ENCODE assay signal across 1 cellular context in the genomic region with DNA sequence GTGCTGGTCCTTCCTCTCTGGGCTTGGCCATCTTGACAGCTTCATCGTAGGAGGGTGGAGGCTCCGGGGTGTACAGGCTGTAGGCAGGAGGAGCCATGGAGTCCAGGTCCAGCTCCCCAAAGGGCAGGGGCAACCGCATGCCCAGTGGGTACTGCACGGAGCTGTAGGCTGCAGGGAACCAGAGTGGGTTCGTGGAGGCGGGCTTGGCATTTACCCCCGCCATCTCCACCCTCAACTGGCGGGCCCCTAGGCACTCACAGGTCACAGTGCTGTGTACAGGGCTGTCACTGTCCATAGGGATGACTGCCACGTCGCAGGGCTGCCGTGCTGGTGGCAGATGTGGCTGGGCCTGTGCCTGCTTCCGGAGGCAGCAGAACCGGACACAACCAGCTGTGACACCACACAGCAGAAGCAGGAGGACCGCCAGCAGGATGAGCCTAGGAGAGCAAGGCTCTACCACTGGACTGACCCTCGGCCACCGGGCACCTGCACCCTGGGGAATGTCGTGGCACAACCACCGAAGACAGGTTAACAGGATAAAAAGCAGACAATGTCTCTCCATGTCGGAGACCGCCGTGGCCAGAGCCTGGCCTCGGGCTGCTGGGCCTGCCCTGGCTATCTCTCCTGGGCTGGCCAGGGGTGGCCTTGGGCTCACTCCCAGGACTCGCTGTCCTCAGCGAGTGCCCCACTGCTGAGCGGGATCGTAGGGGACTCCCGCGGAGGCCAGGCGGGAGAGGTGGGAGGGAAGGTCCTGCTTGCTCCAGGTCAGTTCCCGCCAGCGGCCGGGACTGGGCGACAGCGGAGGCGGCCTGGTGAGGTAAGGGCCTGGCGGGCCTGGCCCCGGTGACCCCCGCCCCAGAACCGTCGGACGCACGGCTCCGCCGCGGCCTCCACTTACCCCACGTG.
A peak's percentile ranks its signal among the peaks of the same experiment; 100 is the strongest.
TF ChIP-seq lines count a peak whose summit lies in the region.

No MANE protein-coding gene starts in this region.

TF ChIP-seq in K562, 482 proteins besides CTCF, POLR2A, EP300 and RAD21 (continues in another document):
- TF ChIP-seq FOXK2 (conservative IDR thresholded peaks at IDR 0.05 in 1 of 2, IDR thresholded peaks at IDR 0.05 in 1 of 2; ENCODE audit: low read depth in 2 of 2) (no peak), TEAD1 (CRISPR knock-in tag; IDR thresholded peaks at IDR 0.05) (0 out of 4 replicates have a peak, but pooled peaks of 1 of the 2 experiments have one; percentile 59), TBL1XR1 (IDR thresholded peaks at IDR 0.05; ENCODE audit: low read length in 2 of 2) (no peak), ELF2 (CRISPR knock-in tag; IDR thresholded peaks at IDR 0.05) (no peak), ZNF76 (CRISPR knock-in tag; IDR thresholded peaks at IDR 0.05; ENCODE audit: borderline replicate concordance) (no peak), NFYB (IDR thresholded peaks at IDR 0.05; ENCODE audit: extremely low read depth, insufficient read length) (no peak), ADNP (tag; IDR thresholded peaks at IDR 0.05) (no peak), ZC3H4 (CRISPR knock-in tag; IDR thresholded peaks at IDR 0.05; ENCODE audit: borderline replicate concordance) (peak; percentile 67; the same call in 1 of the 2 replicates), HMBOX1 (IDR thresholded peaks at IDR 0.05) (no peak), MAX (CRISPR knock-in tag; IDR thresholded peaks at IDR 0.05) (no peak), MEF2A (IDR thresholded peaks at IDR 0.05; ENCODE audit: control insufficient read depth, low read depth, low read length) (no peak), HMGN3 (IDR thresholded peaks at IDR 0.05; ENCODE audit: borderline replicate concordance, extremely low read depth, insufficient read length, low read depth, low read length) (no peak), LARP7 (IDR thresholded peaks at IDR 0.05) (no peak), SMARCA4 (IDR thresholded peaks at IDR 0.05) (no peak), SRF (CRISPR knock-in tag; IDR thresholded peaks at IDR 0.05) (no peak), CHD2 (IDR thresholded peaks at IDR 0.05; ENCODE audit: low read depth, low read length) (no peak), PHB (CRISPR knock-in tag; IDR thresholded peaks at IDR 0.05) (no peak), ZNF140 (CRISPR knock-in tag; IDR thresholded peaks at IDR 0.05) (no peak), GTF2E2 (tag; IDR thresholded peaks at IDR 0.05) (no peak), FOXJ2 (tag; IDR thresholded peaks at IDR 0.05) (no peak), BRCA1 (IDR thresholded peaks at IDR 0.05) (no peak), BRCA1 (CRISPR knock-in tag; IDR thresholded peaks at IDR 0.05) (no peak), ZNF24 (IDR thresholded peaks at IDR 0.05) (no peak), TARDBP (IDR thresholded peaks at IDR 0.05) (no peak), ZNF586 (CRISPR knock-in tag; conservative IDR thresholded peaks at IDR 0.05) (no peak), ZNF311 (CRISPR knock-in tag; IDR thresholded peaks at IDR 0.05) (no peak), ZFX (CRISPR knock-in tag; IDR thresholded peaks at IDR 0.05) (peak; percentile 70), PTTG1 (tag; IDR thresholded peaks at IDR 0.05; ENCODE audit: low read depth) (no peak), SMC3 (conservative IDR thresholded peaks at IDR 0.05; ENCODE audit: insufficient read depth, low read depth, low read length) (no peak), BRF1 (IDR thresholded peaks at IDR 0.05; ENCODE audit: borderline replicate concordance, extremely low read depth, insufficient read length) (no peak), CBFB (CRISPR knock-in tag; IDR thresholded peaks at IDR 0.05) (no peak), ZKSCAN8 (CRISPR knock-in tag; IDR thresholded peaks at IDR 0.05) (no peak), ZNF133 (CRISPR knock-in tag; IDR thresholded peaks at IDR 0.05) (no peak), NEUROD1 (IDR thresholded peaks at IDR 0.05; ENCODE audit: borderline replicate concordance, low read depth, low read length, partially characterized antibody) (no peak), CBX1 (IDR thresholded peaks at IDR 0.05; ENCODE audit: low read depth) (no peak)
- TF ChIP-seq, protein P1, sequence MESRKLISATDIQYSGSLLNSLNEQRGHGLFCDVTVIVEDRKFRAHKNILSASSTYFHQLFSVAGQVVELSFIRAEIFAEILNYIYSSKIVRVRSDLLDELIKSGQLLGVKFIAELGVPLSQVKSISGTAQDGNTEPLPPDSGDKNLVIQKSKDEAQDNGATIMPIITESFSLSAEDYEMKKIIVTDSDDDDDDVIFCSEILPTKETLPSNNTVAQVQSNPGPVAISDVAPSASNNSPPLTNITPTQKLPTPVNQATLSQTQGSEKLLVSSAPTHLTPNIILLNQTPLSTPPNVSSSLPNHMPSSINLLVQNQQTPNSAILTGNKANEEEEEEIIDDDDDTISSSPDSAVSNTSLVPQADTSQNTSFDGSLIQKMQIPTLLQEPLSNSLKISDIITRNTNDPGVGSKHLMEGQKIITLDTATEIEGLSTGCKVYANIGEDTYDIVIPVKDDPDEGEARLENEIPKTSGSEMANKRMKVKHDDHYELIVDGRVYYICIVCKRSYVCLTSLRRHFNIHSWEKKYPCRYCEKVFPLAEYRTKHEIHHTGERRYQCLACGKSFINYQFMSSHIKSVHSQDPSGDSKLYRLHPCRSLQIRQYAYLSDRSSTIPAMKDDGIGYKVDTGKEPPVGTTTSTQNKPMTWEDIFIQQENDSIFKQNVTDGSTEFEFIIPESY (CRISPR knock-in tag; IDR thresholded peaks at IDR 0.05) = peak; percentile 76
- TF ChIP-seq, protein P2, sequence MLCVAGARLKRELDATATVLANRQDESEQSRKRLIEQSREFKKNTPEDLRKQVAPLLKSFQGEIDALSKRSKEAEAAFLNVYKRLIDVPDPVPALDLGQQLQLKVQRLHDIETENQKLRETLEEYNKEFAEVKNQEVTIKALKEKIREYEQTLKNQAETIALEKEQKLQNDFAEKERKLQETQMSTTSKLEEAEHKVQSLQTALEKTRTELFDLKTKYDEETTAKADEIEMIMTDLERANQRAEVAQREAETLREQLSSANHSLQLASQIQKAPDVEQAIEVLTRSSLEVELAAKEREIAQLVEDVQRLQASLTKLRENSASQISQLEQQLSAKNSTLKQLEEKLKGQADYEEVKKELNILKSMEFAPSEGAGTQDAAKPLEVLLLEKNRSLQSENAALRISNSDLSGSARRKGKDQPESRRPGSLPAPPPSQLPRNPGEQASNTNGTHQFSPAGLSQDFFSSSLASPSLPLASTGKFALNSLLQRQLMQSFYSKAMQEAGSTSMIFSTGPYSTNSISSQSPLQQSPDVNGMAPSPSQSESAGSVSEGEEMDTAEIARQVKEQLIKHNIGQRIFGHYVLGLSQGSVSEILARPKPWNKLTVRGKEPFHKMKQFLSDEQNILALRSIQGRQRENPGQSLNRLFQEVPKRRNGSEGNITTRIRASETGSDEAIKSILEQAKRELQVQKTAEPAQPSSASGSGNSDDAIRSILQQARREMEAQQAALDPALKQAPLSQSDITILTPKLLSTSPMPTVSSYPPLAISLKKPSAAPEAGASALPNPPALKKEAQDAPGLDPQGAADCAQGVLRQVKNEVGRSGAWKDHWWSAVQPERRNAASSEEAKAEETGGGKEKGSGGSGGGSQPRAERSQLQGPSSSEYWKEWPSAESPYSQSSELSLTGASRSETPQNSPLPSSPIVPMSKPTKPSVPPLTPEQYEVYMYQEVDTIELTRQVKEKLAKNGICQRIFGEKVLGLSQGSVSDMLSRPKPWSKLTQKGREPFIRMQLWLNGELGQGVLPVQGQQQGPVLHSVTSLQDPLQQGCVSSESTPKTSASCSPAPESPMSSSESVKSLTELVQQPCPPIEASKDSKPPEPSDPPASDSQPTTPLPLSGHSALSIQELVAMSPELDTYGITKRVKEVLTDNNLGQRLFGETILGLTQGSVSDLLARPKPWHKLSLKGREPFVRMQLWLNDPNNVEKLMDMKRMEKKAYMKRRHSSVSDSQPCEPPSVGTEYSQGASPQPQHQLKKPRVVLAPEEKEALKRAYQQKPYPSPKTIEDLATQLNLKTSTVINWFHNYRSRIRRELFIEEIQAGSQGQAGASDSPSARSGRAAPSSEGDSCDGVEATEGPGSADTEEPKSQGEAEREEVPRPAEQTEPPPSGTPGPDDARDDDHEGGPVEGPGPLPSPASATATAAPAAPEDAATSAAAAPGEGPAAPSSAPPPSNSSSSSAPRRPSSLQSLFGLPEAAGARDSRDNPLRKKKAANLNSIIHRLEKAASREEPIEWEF (CRISPR knock-in tag; IDR thresholded peaks at IDR 0.05) = no peak
- TF ChIP-seq, protein P3, sequence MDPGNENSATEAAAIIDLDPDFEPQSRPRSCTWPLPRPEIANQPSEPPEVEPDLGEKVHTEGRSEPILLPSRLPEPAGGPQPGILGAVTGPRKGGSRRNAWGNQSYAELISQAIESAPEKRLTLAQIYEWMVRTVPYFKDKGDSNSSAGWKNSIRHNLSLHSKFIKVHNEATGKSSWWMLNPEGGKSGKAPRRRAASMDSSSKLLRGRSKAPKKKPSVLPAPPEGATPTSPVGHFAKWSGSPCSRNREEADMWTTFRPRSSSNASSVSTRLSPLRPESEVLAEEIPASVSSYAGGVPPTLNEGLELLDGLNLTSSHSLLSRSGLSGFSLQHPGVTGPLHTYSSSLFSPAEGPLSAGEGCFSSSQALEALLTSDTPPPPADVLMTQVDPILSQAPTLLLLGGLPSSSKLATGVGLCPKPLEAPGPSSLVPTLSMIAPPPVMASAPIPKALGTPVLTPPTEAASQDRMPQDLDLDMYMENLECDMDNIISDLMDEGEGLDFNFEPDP (CRISPR knock-in tag; IDR thresholded peaks at IDR 0.05) = no peak
- TF ChIP-seq, protein P4, sequence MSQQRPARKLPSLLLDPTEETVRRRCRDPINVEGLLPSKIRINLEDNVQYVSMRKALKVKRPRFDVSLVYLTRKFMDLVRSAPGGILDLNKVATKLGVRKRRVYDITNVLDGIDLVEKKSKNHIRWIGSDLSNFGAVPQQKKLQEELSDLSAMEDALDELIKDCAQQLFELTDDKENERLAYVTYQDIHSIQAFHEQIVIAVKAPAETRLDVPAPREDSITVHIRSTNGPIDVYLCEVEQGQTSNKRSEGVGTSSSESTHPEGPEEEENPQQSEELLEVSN (IDR thresholded peaks at IDR 0.05; ENCODE audit: borderline replicate concordance in 1 of 2, extremely low read depth in 1 of 2, insufficient read depth in 1 of 2, insufficient read length in 1 of 2, low read depth in 1 of 2, low read length in 1 of 2, poor library complexity in 1 of 2, severe bottlenecking in 1 of 2) = no peak
- TF ChIP-seq, protein P5, sequence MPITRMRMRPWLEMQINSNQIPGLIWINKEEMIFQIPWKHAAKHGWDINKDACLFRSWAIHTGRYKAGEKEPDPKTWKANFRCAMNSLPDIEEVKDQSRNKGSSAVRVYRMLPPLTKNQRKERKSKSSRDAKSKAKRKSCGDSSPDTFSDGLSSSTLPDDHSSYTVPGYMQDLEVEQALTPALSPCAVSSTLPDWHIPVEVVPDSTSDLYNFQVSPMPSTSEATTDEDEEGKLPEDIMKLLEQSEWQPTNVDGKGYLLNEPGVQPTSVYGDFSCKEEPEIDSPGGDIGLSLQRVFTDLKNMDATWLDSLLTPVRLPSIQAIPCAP (CRISPR knock-in tag; IDR thresholded peaks at IDR 0.05; ENCODE audit: borderline replicate concordance) = no peak
- TF ChIP-seq, protein P6, sequence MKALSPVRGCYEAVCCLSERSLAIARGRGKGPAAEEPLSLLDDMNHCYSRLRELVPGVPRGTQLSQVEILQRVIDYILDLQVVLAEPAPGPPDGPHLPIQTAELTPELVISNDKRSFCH (CRISPR knock-in tag; IDR thresholded peaks at IDR 0.05) = no peak
- TF ChIP-seq, protein P6 (tag; IDR thresholded peaks at IDR 0.05) = 0 out of 2 replicates have a peak, but pooled peaks have one; percentile 68
- TF ChIP-seq, protein P7, sequence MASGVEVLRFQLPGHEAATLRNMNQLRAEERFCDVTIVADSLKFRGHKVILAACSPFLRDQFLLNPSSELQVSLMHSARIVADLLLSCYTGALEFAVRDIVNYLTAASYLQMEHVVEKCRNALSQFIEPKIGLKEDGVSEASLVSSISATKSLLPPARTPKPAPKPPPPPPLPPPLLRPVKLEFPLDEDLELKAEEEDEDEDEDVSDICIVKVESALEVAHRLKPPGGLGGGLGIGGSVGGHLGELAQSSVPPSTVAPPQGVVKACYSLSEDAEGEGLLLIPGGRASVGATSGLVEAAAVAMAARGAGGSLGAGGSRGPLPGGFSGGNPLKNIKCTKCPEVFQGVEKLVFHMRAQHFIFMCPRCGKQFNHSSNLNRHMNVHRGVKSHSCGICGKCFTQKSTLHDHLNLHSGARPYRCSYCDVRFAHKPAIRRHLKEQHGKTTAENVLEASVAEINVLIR (CRISPR knock-in tag; IDR thresholded peaks at IDR 0.05) = no peak
- TF ChIP-seq, protein P8, sequence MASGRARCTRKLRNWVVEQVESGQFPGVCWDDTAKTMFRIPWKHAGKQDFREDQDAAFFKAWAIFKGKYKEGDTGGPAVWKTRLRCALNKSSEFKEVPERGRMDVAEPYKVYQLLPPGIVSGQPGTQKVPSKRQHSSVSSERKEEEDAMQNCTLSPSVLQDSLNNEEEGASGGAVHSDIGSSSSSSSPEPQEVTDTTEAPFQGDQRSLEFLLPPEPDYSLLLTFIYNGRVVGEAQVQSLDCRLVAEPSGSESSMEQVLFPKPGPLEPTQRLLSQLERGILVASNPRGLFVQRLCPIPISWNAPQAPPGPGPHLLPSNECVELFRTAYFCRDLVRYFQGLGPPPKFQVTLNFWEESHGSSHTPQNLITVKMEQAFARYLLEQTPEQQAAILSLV (tag; IDR thresholded peaks at IDR 0.05) = no peak
- TF ChIP-seq, protein P9, sequence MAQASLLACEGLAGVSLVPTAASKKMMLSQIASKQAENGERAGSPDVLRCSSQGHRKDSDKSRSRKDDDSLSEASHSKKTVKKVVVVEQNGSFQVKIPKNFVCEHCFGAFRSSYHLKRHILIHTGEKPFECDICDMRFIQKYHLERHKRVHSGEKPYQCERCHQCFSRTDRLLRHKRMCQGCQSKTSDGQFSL (CRISPR knock-in tag; IDR thresholded peaks at IDR 0.05) = no peak
- TF ChIP-seq, protein P9 (tag; IDR thresholded peaks at IDR 0.05) = no peak
- TF ChIP-seq, protein P10, sequence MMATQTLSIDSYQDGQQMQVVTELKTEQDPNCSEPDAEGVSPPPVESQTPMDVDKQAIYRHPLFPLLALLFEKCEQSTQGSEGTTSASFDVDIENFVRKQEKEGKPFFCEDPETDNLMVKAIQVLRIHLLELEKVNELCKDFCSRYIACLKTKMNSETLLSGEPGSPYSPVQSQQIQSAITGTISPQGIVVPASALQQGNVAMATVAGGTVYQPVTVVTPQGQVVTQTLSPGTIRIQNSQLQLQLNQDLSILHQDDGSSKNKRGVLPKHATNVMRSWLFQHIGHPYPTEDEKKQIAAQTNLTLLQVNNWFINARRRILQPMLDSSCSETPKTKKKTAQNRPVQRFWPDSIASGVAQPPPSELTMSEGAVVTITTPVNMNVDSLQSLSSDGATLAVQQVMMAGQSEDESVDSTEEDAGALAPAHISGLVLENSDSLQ (IDR thresholded peaks at IDR 0.05) = no peak
